ENCODE assay signal across 20 cellular contexts in genomic region chr10:31669367-31669766, GRCh38.
DNase-seq lines count a peak whose midpoint lies in the region; ATAC-seq and TF ChIP-seq lines count a peak whose summit lies in the region.
"Had no signal": no experiment of that assay in that cellular context is flagged by ENCODE, and none has a peak within 500 bp of the region (broad histone marks: within the 10 kb centered on the region; RNA-seq: fewer than 3 reads in every experiment).

No MANE protein-coding gene starts in this region.

- no peak overlapping the region for H3K9ac ChIP-seq in stomach smooth muscle (ENCODE audit: low read length in 2 of 2)

- no peak overlapping the region for H3K4me3 ChIP-seq in stomach smooth muscle (ENCODE audit: low read length in 2 of 2)
- H3K4me3 ChIP-seq: ovary had no signal

- H3K36me3 ChIP-seq in stomach smooth muscle (ENCODE audit: control insufficient read depth in 2 of 2, insufficient read depth in 2 of 2, low read length in 2 of 2) = no peaks in the 10 kb centered on the region
- H3K36me3 ChIP-seq: brain microvascular endothelial cell, ovary had no signal

- peaks cover 0 to 7% of the 10 kb centered on the region in 2 donors for H3K9me3 ChIP-seq in stomach smooth muscle (ENCODE audit: control insufficient read depth in 2 of 2, low read length in 2 of 2)
- H3K9me3 ChIP-seq: ovary had no signal

- peak overlapping the region in 2 of 5 experiments; percentile 8 to 42 for H3K4me3 Mint-ChIP-seq in brain
- H3K4me3 Mint-ChIP-seq in progenitor cell of endocrine pancreas (ENCODE audit: low read depth) = no peak overlapping the region
- H3K4me3 Mint-ChIP-seq: activated CD4-positive, alpha-beta T cell treated with anti-CD3 and anti-CD28 coated beads for 36 hours; activated naive CD8-positive, alpha-beta T cell; naive thymus-derived CD4-positive, alpha-beta T cell had no signal

- H3K27me3 Mint-ChIP-seq in brain (no peaks in the 10 kb centered on the region), progenitor cell of endocrine pancreas (peaks cover 3% of the 10 kb centered on the region)
- H3K27me3 Mint-ChIP-seq: activated CD4-positive, alpha-beta T cell treated with anti-CD3 and anti-CD28 coated beads for 36 hours; activated naive CD8-positive, alpha-beta T cell had no signal

- peaks cover 15% of the 10 kb centered on the region for H3K4me1 ChIP-seq in stomach smooth muscle (ENCODE audit: control insufficient read depth, insufficient read depth, low read length)

- H3K4me1 Mint-ChIP-seq in brain = peaks cover 25% of the 10 kb centered on the region
- peaks cover 11% of the 10 kb centered on the region for H3K4me1 Mint-ChIP-seq in progenitor cell of endocrine pancreas (ENCODE audit: low read depth)
- H3K4me1 Mint-ChIP-seq: activated CD4-positive, alpha-beta T cell treated with anti-CD3 and anti-CD28 coated beads for 36 hours; naive thymus-derived CD4-positive, alpha-beta T cell had no signal

- no peak for ATAC-seq in GM21367 (IDR thresholded peaks at IDR 0.05; ENCODE audit: unreplicated experiment)
- no peak for ATAC-seq in GM19035 (IDR thresholded peaks at IDR 0.05; ENCODE audit: unreplicated experiment)
- ATAC-seq in HG02970 (IDR thresholded peaks at IDR 0.05; ENCODE audit: low FRiP score, unreplicated experiment) = no peak
- ATAC-seq: activated CD4-positive, alpha-beta T cell treated with anti-CD3 and anti-CD28 coated beads for 36 hours; naive thymus-derived CD4-positive, alpha-beta T cell had no signal

- H3K27me3 ChIP-seq in stomach smooth muscle (ENCODE audit: control insufficient read depth in 1 of 2, insufficient read depth in 2 of 2, low read length in 2 of 2) = no peaks in the 10 kb centered on the region
- H3K27me3 ChIP-seq: brain microvascular endothelial cell, ovary had no signal

- H3K27ac Mint-ChIP-seq in brain = peak overlapping the region in 4 of 5 experiments; percentile 86 to 97 (median 87)
- H3K27ac Mint-ChIP-seq in progenitor cell of endocrine pancreas = no peak overlapping the region
- H3K27ac Mint-ChIP-seq: activated CD4-positive, alpha-beta T cell treated with anti-CD3 and anti-CD28 coated beads for 36 hours; activated naive CD8-positive, alpha-beta T cell; naive thymus-derived CD4-positive, alpha-beta T cell had no signal

- peaks cover 14% of the 10 kb centered on the region for H3K36me3 Mint-ChIP-seq in brain
- no peaks in the 10 kb centered on the region for H3K36me3 Mint-ChIP-seq in progenitor cell of endocrine pancreas (ENCODE audit: insufficient read depth)

- DNase-seq in M059J (ENCODE audit: low read depth) (peak; percentile 70), inferior parietal cortex (ENCODE audit: extremely low spot score) (peak; percentile 72), progenitor cell of endocrine pancreas (ENCODE audit: low spot score, unreplicated experiment) (no peak)
- DNase-seq: activated CD4-positive, alpha-beta T cell treated with anti-CD3 and anti-CD28 coated beads for 36 hours; brain microvascular endothelial cell; cortex of kidney; H7; mammary epithelial cell; naive thymus-derived CD4-positive, alpha-beta T cell; NCI-H748 treated with DMSO at 0.1 percent for 48 hours; ovary; SHP77; stimulated activated naive CD4-positive, alpha-beta T cell; trophoblast cell had no signal

- H3K27ac ChIP-seq in stomach smooth muscle (ENCODE audit: low read length) = peak overlapping the region; percentile 66
- H3K27ac ChIP-seq: brain microvascular endothelial cell, ovary had no signal

- H3K9me3 Mint-ChIP-seq in brain = peaks cover 26 to 45% (median 33%) of the 10 kb centered on the region in 5 experiments
- no peaks in the 10 kb centered on the region for H3K9me3 Mint-ChIP-seq in progenitor cell of endocrine pancreas (ENCODE audit: low read depth)

- TF ChIP-seq CTCF in brain (conservative IDR thresholded peaks at IDR 0.05) = no peak
- TF ChIP-seq CTCF in progenitor cell of endocrine pancreas (IDR thresholded peaks at IDR 0.05; ENCODE audit: unreplicated experiment) = no peak
